ENCODE assay signal across 8 cellular contexts in the genomic region with DNA sequence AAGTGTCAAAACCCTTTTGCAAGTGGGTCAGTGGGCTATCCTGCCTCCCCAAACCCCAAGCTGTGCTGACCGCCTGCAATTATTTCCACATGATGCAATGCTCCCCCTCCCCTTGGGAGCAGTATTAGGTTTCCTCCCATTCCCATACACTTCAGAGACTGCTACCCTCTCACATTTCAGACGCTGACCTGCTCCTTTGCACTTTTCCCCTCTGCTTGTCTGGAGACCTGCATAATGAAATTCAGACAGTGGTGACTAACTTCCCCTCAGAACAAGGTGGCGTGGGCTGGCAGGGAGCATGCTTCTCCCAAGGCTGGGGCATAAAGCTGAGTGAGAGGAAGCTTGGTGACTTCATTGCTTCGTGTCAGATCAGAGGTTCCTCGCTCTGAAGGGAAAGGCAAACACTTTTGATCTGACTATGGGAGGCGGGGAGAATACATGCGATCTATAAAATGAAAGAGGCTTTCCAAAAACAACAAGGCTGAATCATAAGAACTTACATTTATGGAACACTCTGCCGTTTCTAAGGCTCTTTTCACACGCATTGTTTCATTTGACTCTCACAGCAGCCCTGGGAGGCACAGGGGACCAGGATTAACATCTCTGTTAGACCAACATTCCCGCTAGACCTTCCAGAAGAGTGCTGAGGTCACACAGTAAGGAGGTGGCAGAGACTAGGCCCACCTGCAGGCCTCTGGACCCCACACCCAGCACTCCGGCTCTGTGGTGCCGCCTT. TPM values are rescaled to one million over a fixed set of nuclear protein-coding genes. Genes with fewer than 3 reads are reported as not detected.
DNase-seq lines count a peak whose midpoint lies in the region; ATAC-seq and TF ChIP-seq lines count a peak whose summit lies in the region.

No MANE protein-coding gene starts in this region.

- H3K4me2 ChIP-seq in PC-3 (ENCODE audit: low read length) = peak overlapping the region; percentile 68

- H3K36me3 ChIP-seq in PC-3 (ENCODE audit: low read depth, low read length) = no peaks in the 10 kb centered on the region

- H3K9ac ChIP-seq in PC-3 (ENCODE audit: low read length) = peak overlapping the region; percentile 84

- peaks cover 29% of the 10 kb centered on the region for H3K27me3 Mint-ChIP-seq in T-helper 17 cell

- H3F3A ChIP-seq in PC-3 (ENCODE audit: low read length, unreplicated experiment) = no peaks in the 10 kb centered on the region

- H3K9me3 ChIP-seq in PC-3 (ENCODE audit: low read length) (no peaks in the 10 kb centered on the region), T-helper 17 cell (ENCODE audit: control insufficient read depth, low read length, poor library complexity, severe bottlenecking) (no peaks in the 10 kb centered on the region)

- intact Hi-C loops in PC-3 (cut with micrococcal nuclease) = loop anchor here (1.0 kb wide), 2 partner anchors 15 to 27 kb away; no protein-coding TSS in a partner anchor

- POLR2A ChIA-PET in PC-3 (lab: Charles Lee; ENCODE audit: unreplicated experiment) = interaction anchor here (0.6 kb wide), 1 partner anchor 68 kb away, joined by 5 read pairs; no protein-coding TSS in a partner anchor

- BruUV-seq in PC-3 (replicated peaks; lab: Mats Ljungman, UMichigan) = no TSS peak

- H3K4me3 ChIP-seq in PC-3 (ENCODE audit: low read length) = peak overlapping the region; percentile 31; the same call in 1 of the 2 replicates
- H3K4me3 ChIP-seq in epithelial cell of esophagus (ENCODE audit: low read length) = no peak overlapping the region

- H3K9me2 ChIP-seq in PC-3 (replicated peaks; ENCODE audit: low read length) = no peaks in the 10 kb centered on the region

- no peaks in the 10 kb centered on the region for H3K36me3 Mint-ChIP-seq in T-helper 17 cell (ENCODE audit: low read depth)

- ATAC-seq in PC-3 (peak; percentile 96), HG03469 (IDR thresholded peaks at IDR 0.05; ENCODE audit: unreplicated experiment) (no peak), T-helper 17 cell (no peak), HG02623 (IDR thresholded peaks at IDR 0.05; ENCODE audit: unreplicated experiment) (no peak)

- no peak overlapping the region for H3K4me3 Mint-ChIP-seq in T-helper 17 cell

- no peaks in the 10 kb centered on the region for H3K27me3 ChIP-seq in PC-3 (ENCODE audit: low read length)

- H3K4me1 Mint-ChIP-seq in T-helper 17 cell = peaks cover 4% of the 10 kb centered on the region

- CTCF ChIA-PET in PC-3 (lab: Charles Lee) = interaction anchor here (0.7 to 1.0 kb wide), 3 partner anchors 28 to 55 kb away, joined by 4 to 5 read pairs (median 4); a partner anchor contains a TSS

- H3K27ac ChIP-seq in PC-3 (ENCODE audit: low read length) = peak overlapping the region; percentile 100

- H3K27ac Mint-ChIP-seq in T-helper 17 cell = no peak overlapping the region

- H3K4me1 ChIP-seq in PC-3 (ENCODE audit: insufficient read depth, low read length) = peaks cover 25% of the 10 kb centered on the region

- TF ChIP-seq CTCF in PC-3 (conservative IDR thresholded peaks at IDR 0.05; ENCODE audit: low read depth, low read length) (no peak), epithelial cell of esophagus (IDR thresholded peaks at IDR 0.05; ENCODE audit: insufficient read depth, low read depth, low read length, missing control alignments) (no peak)

- H4K20me1 ChIP-seq in PC-3 (ENCODE audit: low read length) = no peaks in the 10 kb centered on the region

- peak; percentile 57 for DNase-seq in ELR (ENCODE audit: low read depth)
- peak; percentile 93 for DNase-seq in PC-3
- DNase-seq in epithelial cell of esophagus (ENCODE audit: low read depth) = peak; percentile 79
- DNase-seq in pulmonary artery endothelial cell (ENCODE audit: low read depth, low spot score) = peak; percentile 93
- DNase-seq in Kasumi-1 (lab: John Stamatoyannopoulos, UW) = no peak
- DNase-seq in T-helper 17 cell = no peak

- H3K79me2 ChIP-seq in PC-3 (ENCODE audit: low read length) = no peaks in the 10 kb centered on the region

- peak overlapping the region; percentile 70 for H2AFZ ChIP-seq in PC-3 (ENCODE audit: low read length)

RNA-seq across cellular contexts. Expression of a gene that starts 27.5 kb away (rescaled TPM):
- total RNA-seq in PC-3 (2014; rRNA removed) (16.5 and 22.6 TPM in 2 replicates), pulmonary artery endothelial cell (2.5 and 3.3 TPM in 2 replicates), T-helper 17 cell (not detected)

Comparison
In these comparisons a context has a peak if more than half of its experiments do, and no peak if none do; other contexts are left out.
1. DNase-seq: peak in ELR (single experiment), PC-3 (single experiment), epithelial cell of esophagus (single experiment) and pulmonary artery endothelial cell (single experiment); none in Kasumi-1 (0 of 2) and T-helper 17 cell (0 of 3).